ENCODE assay signal across 10 cellular contexts in the genomic region with DNA sequence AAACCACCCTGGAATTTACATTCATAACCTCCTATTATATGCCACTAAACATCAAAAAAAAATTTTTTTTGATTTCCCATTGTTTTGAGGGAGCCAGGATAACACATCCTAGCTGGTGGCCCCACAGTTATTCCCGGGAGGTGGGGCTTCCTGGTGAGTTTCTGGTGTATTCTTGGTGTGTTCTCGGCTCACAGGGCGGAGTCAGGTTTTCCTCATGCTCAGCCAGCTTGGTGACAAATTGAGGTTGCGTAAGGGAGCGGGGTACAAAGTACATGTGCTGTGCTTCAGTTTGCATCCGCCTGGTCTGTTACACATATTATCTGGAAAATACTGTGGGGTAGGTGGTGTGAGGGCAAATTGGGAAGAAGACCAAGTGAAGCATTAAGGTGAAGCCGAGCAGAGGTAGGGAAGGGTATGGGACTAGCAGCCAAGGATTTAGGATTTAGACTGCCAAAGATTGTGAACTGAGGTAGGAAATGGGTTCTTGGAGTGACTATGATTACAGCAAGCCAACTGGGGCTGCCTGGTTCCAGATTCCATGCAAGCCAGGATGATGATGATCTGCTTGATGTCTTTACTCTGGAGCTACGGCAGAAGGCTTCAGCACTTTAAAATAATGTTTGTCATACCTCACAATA. TPM values are rescaled to one million over a fixed set of nuclear protein-coding genes. Genes with fewer than 3 reads are reported as not detected.
DNase-seq lines count a peak whose midpoint lies in the region; FAIRE-seq and TF ChIP-seq lines count a peak whose summit lies in the region.
"Had no signal": no experiment of that assay in that cellular context is flagged by ENCODE, and none has a peak within 500 bp of the region (broad histone marks: within the 10 kb centered on the region; RNA-seq: fewer than 3 reads in every experiment).

No MANE protein-coding gene starts in this region.

- peak overlapping the region; percentile 75 for H3K18ac ChIP-seq in H9 (ENCODE audit: insufficient read length, low read depth, low read length)

- in situ Hi-C loops in G401 (cut with HindIII; ENCODE audit: low sequenced_read_pairs) = no loop called here

- H3K4me3 ChIP-seq in adipocyte (ENCODE audit: low read length) (peak overlapping the region; percentile 26), hepatocyte (no peak overlapping the region), small intestine (ENCODE audit: low read depth in 1 of 2, low read length in 2 of 2) (no peak overlapping the region)
- no peak overlapping the region for H3K4me3 ChIP-seq in CD8-positive, alpha-beta memory T cell (ENCODE audit: low read length)

- peak overlapping the region; percentile 45 to 99 (median 59); a peak in 6 of 7 replicates for H3K27ac Mint-ChIP-seq in H9
- H3K27ac Mint-ChIP-seq in CD8-positive, alpha-beta memory T cell = peak overlapping the region in 1 of 8 donors; percentile 34

- H3K4me1 ChIP-seq in H9 (ENCODE audit: insufficient read depth, low read length) (peaks cover 6% of the 10 kb centered on the region), adipocyte (ENCODE audit: control insufficient read depth, insufficient read depth, low read length) (peaks cover 20% of the 10 kb centered on the region), hepatocyte (ENCODE audit: insufficient read depth) (peaks cover 8% of the 10 kb centered on the region), small intestine (ENCODE audit: control insufficient read depth in 2 of 2, insufficient read depth in 1 of 2, low read depth in 1 of 2, low read length in 1 of 2) (no peaks in the 10 kb centered on the region)
- H3K4me1 ChIP-seq in CD8-positive, alpha-beta memory T cell (ENCODE audit: insufficient read depth, low read length) = no peaks in the 10 kb centered on the region

- H3K9ac ChIP-seq in H9 (ENCODE audit: extremely low read depth, insufficient read length, low read length) (no peak overlapping the region), adipocyte (ENCODE audit: low read length) (no peak overlapping the region)

- H2BK12ac ChIP-seq in H9 (ENCODE audit: insufficient read length, low read depth, low read length) = peak overlapping the region; percentile 0

- peak overlapping the region; percentile 5 for H3T11ph ChIP-seq in H9 (ENCODE audit: low read length)

- DNase-seq in H9 (no peak), adipocyte (ENCODE audit: low read depth) (peak; percentile 58), hepatocyte (ENCODE audit: low spot score) (peak; percentile 88), small intestine (peak; percentile 96), G401 (ENCODE audit: low spot score) (no peak), NCI-H510A (lab: John Stamatoyannopoulos, UW) (no peak), NCI-H524 (lab: John Stamatoyannopoulos, UW) (no peak)
- DNase-seq in CD8-positive, alpha-beta memory T cell = no peak
- DNase-seq: hypothalamus, NCI-H69 had no signal

- H3K4me2 ChIP-seq in H9 (ENCODE audit: insufficient read depth, insufficient read length, low read length) (no peak overlapping the region), hepatocyte (peak overlapping the region; percentile 52)

- H2BK15ac ChIP-seq in H9 (ENCODE audit: low read depth, low read length) = no peak overlapping the region; the same call in 1 of the 2 replicates

- CTCF ChIA-PET in CD8-positive, alpha-beta memory T cell (lab: Charles Lee) = no interaction called here

- peak overlapping the region; percentile 6 for H4K5ac ChIP-seq in H9 (ENCODE audit: insufficient read length, low read depth, low read length)

- H4K91ac ChIP-seq in H9 (ENCODE audit: insufficient read length, low read depth, low read length) = no peak overlapping the region

- H2AFZ ChIP-seq in H9 (ENCODE audit: low read length) = no peak overlapping the region
- H2AFZ ChIP-seq in hepatocyte = no peak overlapping the region

- H4K8ac ChIP-seq in H9 (replicated peaks; ENCODE audit: insufficient read length, low read depth, low read length) = no peak overlapping the region

- no peak overlapping the region for H2BK120ac ChIP-seq in H9 (ENCODE audit: low read depth, low read length, poor library complexity, severe bottlenecking)

- no peaks in the 10 kb centered on the region for H3K27me3 Mint-ChIP-seq in H9 (ENCODE audit: low read depth)
- no peaks in the 10 kb centered on the region for H3K27me3 Mint-ChIP-seq in CD8-positive, alpha-beta memory T cell

- no peak overlapping the region for H3K23ac ChIP-seq in H9 (ENCODE audit: insufficient read length, low read depth, low read length)

- no peaks in the 10 kb centered on the region for H3K9me3 ChIP-seq in H9 (ENCODE audit: control insufficient read depth, low read depth, low read length)
- H3K9me3 ChIP-seq in adipocyte (ENCODE audit: control insufficient read depth, low read length) = no peaks in the 10 kb centered on the region
- no peaks in the 10 kb centered on the region for H3K9me3 ChIP-seq in hepatocyte (ENCODE audit: low read depth)
- no peaks in the 10 kb centered on the region for H3K9me3 ChIP-seq in small intestine (ENCODE audit: control insufficient read depth, low read depth)
- no peaks in the 10 kb centered on the region for H3K9me3 ChIP-seq in CD8-positive, alpha-beta memory T cell (ENCODE audit: low read length)

- no peak overlapping the region for H2BK5ac ChIP-seq in H9 (ENCODE audit: insufficient read length, low read length)

- H4K20me1 ChIP-seq in H9 (ENCODE audit: control insufficient read depth, insufficient read depth, insufficient read length) (no peaks in the 10 kb centered on the region), hepatocyte (ENCODE audit: insufficient read depth, poor library complexity, severe bottlenecking) (no peaks in the 10 kb centered on the region)

- H3K79me1 ChIP-seq in H9 (ENCODE audit: insufficient read depth, low read depth, low read length, poor library complexity, severe bottlenecking) = no peaks in the 10 kb centered on the region

- no peak for FAIRE-seq in small intestine (lab: Jason Lieb, UNC)

- H3K79me2 ChIP-seq in H9 (ENCODE audit: insufficient read depth, low read length) (no peaks in the 10 kb centered on the region), hepatocyte (no peaks in the 10 kb centered on the region)

- peaks cover 22 to 26% of the 10 kb centered on the region in 2 experiments for H3K4me1 Mint-ChIP-seq in H9
- H3K4me1 Mint-ChIP-seq in CD8-positive, alpha-beta memory T cell = peaks cover 0 to 9% (median 5%) of the 10 kb centered on the region in 3 donors

- H3K36me3 Mint-ChIP-seq in H9 (ENCODE audit: insufficient read depth in 1 of 3, low read depth in 3 of 3) = peaks cover 4 to 6% (median 5%) of the 10 kb centered on the region in 3 experiments; a peak in 3 of 7 replicates
- no peaks in the 10 kb centered on the region for H3K36me3 Mint-ChIP-seq in CD8-positive, alpha-beta memory T cell

- no peak overlapping the region for H2BK20ac ChIP-seq in H9 (ENCODE audit: low read depth, low read length, poor library complexity, severe bottlenecking)

- H3K9me3 Mint-ChIP-seq in H9 = peaks cover 3 to 7% of the 10 kb centered on the region in 2 experiments; a peak in 4 of 5 replicates
- no peaks in the 10 kb centered on the region for H3K9me3 Mint-ChIP-seq in CD8-positive, alpha-beta memory T cell

- H3K27me3 ChIP-seq in H9 (ENCODE audit: insufficient read depth, low read length) = no peaks in the 10 kb centered on the region
- H3K27me3 ChIP-seq in adipocyte (replicated peaks; ENCODE audit: control insufficient read depth, insufficient read depth, low read length) = no peaks in the 10 kb centered on the region
- no peaks in the 10 kb centered on the region for H3K27me3 ChIP-seq in hepatocyte
- H3K27me3 ChIP-seq in small intestine (ENCODE audit: control insufficient read depth in 2 of 2, insufficient read depth in 2 of 2, low read length in 2 of 2) = no peaks in the 10 kb centered on the region
- no peaks in the 10 kb centered on the region for H3K27me3 ChIP-seq in CD8-positive, alpha-beta memory T cell (ENCODE audit: insufficient read depth, low read length, poor library complexity, severe bottlenecking)

- no peak overlapping the region for H3K4me3 Mint-ChIP-seq in H9
- H3K4me3 Mint-ChIP-seq in CD8-positive, alpha-beta memory T cell = no peak overlapping the region

- H3K9me2 ChIP-seq in hepatocyte (replicated peaks; ENCODE audit: insufficient read depth) = no peaks in the 10 kb centered on the region

- H3K56ac ChIP-seq in H9 (ENCODE audit: insufficient read length, low read depth, low read length) = no peak overlapping the region

- no peak overlapping the region for H3K4ac ChIP-seq in H9 (ENCODE audit: low read depth, low read length)

- H3K36me3 ChIP-seq in adipocyte (ENCODE audit: control insufficient read depth, insufficient read depth, low read length, severe bottlenecking) = no peaks in the 10 kb centered on the region
- H3K36me3 ChIP-seq in hepatocyte (replicated peaks; ENCODE audit: insufficient read depth, low read depth) = no peaks in the 10 kb centered on the region
- no peaks in the 10 kb centered on the region for H3K36me3 ChIP-seq in small intestine (ENCODE audit: control insufficient read depth in 2 of 2, insufficient read depth in 2 of 2, low read length in 2 of 2)
- H3K36me3 ChIP-seq in CD8-positive, alpha-beta memory T cell (ENCODE audit: insufficient read depth, low read length) = no peaks in the 10 kb centered on the region

- no peaks in the 10 kb centered on the region for H3K23me2 ChIP-seq in H9 (ENCODE audit: insufficient read length, low read depth, low read length, poor library complexity, severe bottlenecking)

- no peak for TF ChIP-seq CTCF in H9 (conservative IDR thresholded peaks at IDR 0.05)
- TF ChIP-seq CTCF in hepatocyte (IDR thresholded peaks at IDR 0.05; ENCODE audit: poor library complexity) = no peak

- no peak overlapping the region for H3K14ac ChIP-seq in H9 (ENCODE audit: insufficient read depth, low read length)

- peak overlapping the region; percentile 85 for H2AK5ac ChIP-seq in H9 (ENCODE audit: insufficient read length, low read length)

- WGBS in H9 (ENCODE audit: extremely low coverage, insufficient read length, low lambda C conversion rate) = no CpG with 5 or more reads among the region's 8 CpGs
- WGBS in hepatocyte (ENCODE audit: low lambda C conversion rate, missing lambda C conversion rate) = 73% methylated on average over 8 of the region's 8 CpGs
- 14 to 54% (median 29%) methylated on average over 8 of the region's 8 CpGs for WGBS in small intestine, 3 donors

- H3K27ac ChIP-seq in H9 (ENCODE audit: insufficient read length, low read depth, low read length) = peak overlapping the region; percentile 78
- H3K27ac ChIP-seq in hepatocyte = peak overlapping the region; percentile 86
- H3K27ac ChIP-seq in small intestine (ENCODE audit: low read depth in 1 of 2, low read length in 1 of 2) = peak overlapping the region; percentile 58 to 71
- H3K27ac ChIP-seq in CD8-positive, alpha-beta memory T cell (ENCODE audit: low read depth, low read length) = no peak overlapping the region

- POLR2A ChIA-PET in CD8-positive, alpha-beta memory T cell (lab: Charles Lee) = no interaction called here

RNA-seq across cellular contexts. Expression of gene EEF1A1, which starts 46.2 kb away (rescaled TPM):
- total RNA-seq in H9 (2021) (13,057 and 13,182 TPM in 2 replicates), hepatocyte (11,226 and 12,699 TPM in 2 replicates)
- polyA plus RNA-seq in hepatocyte (2,468 and 2,627 TPM in 2 replicates), small intestine (over 10,000 TPM in 1 of 3 donors, 1,000 to 10,000 TPM in 2; 6,538 to 12,313 (median 9,900) TPM)
- 15,038 and 17,549 TPM in 2 replicates for total RNA-seq in G401 (2014; rRNA removed; shearing (Covaris generic))
- total RNA-seq in CD8-positive, alpha-beta memory T cell = 1,000 to 10,000 TPM; 8,526 to 8,727 TPM
- polyA plus RNA-seq in CD8-positive, alpha-beta memory T cell = 10,611 TPM

Comparison
In these comparisons a context has a peak if more than half of its experiments do, and no peak if none do; other contexts are left out.
1. DNase-seq: peak in adipocyte (single experiment), hepatocyte (single experiment) and small intestine (single experiment); none in H9 (single experiment), G401 (single experiment), NCI-H510A (single experiment), CD8-positive, alpha-beta memory T cell (0 of 5) and NCI-H524 (0 of 2).